In the genomic region with DNA sequence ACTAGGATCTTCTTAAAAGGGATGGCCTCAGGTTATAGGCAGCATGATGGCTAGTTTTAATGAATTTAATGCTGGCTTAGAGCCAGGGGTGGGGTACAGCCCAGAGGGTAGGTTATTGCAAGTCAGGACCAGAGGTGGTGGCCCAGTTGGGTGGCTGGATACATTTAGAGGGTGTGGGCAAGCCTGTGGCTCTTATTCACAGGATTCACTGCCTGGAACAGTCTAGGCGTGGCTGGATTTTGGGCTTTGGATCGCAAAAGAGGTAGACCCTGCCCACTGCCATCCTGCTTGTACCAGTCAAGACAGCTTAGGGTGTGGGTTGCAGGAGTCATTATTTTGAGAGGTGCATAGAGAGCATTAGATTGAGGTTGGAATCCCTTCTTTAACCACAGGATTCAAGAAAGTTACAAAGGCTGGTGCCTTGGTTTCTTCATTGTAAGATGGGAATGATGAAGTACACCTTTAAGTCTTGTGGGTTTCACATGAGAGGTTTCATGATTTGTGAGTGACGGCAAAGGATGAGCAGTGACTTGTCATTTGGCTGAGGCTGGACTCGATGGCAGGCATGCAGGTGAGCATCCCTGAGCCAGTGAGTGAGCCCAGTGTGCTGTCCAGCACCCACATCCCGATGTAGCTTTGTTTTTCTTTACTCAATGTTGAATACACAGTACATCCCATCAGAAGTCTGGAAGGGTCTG, we compare ENCODE assay signal across 14 cellular contexts.
DNase-seq lines count a peak whose midpoint lies in the region; ATAC-seq, FAIRE-seq and TF ChIP-seq lines count a peak whose summit lies in the region.
"Had no signal": no experiment of that assay in that cellular context is flagged by ENCODE, and none has a peak within 500 bp of the region (broad histone marks: within the 10 kb centered on the region; RNA-seq: fewer than 3 reads in every experiment).

No MANE protein-coding gene starts in this region.

- 88% methylated on average over 5 of the region's 5 CpGs for WGBS in A549 (ENCODE audit: missing lambda C conversion rate)

- no peak overlapping the region for H3K4me3 Mint-ChIP-seq in chondrocyte (ENCODE audit: unreplicated experiment)
- no peak overlapping the region for H3K4me3 Mint-ChIP-seq in HFFc6

- no peak for FAIRE-seq in A549 (lab: Jason Lieb, UNC)
- peak; percentile 88 for FAIRE-seq in GM19239 (lab: Jason Lieb, UNC)

- H3K9me3 ChIP-seq in A549 (no peaks in the 10 kb centered on the region), Karpas-422 (ENCODE audit: low read length) (no peaks in the 10 kb centered on the region)
- H3K9me3 ChIP-seq: BE2C had no signal

- TF ChIP-seq CTCF in A549 (IDR thresholded peaks at IDR 0.05) (no peak), chondrocyte (IDR thresholded peaks at IDR 0.05) (no peak), HFFc6 (IDR thresholded peaks at IDR 0.05) (no peak)

- H4K20me1 ChIP-seq in Karpas-422 (ENCODE audit: insufficient read depth, low read depth, low read length) = no peaks in the 10 kb centered on the region

- POLR2A ChIA-PET in A549 (lab: Yijun Ruan, JAX) = interaction anchor here (1.7 kb wide), 2 partner anchors 8 to 11 kb away, joined by 8 to 10 read pairs; no protein-coding TSS in a partner anchor

- no peak overlapping the region for H2AFZ ChIP-seq in Karpas-422 (ENCODE audit: low read length)

- H3K79me2 ChIP-seq in Karpas-422 (ENCODE audit: low read length) = no peaks in the 10 kb centered on the region

- H3K27ac ChIP-seq in A549 (peak overlapping the region; percentile 81 to 97), Karpas-422 (ENCODE audit: low read length) (no peak overlapping the region)

- no peaks in the 10 kb centered on the region for H3K27me3 Mint-ChIP-seq in chondrocyte (ENCODE audit: low read depth)
- H3K27me3 Mint-ChIP-seq in HFFc6 (ENCODE audit: insufficient read depth) = peaks cover 18% of the 10 kb centered on the region

- peak overlapping the region; percentile 18; the same call in 1 of the 3 replicates for H3K4me3 ChIP-seq in A549
- H3K4me3 ChIP-seq in Karpas-422 (ENCODE audit: low read length) = no peak overlapping the region

- no peak for TF ChIP-seq EP300 in A549 (IDR thresholded peaks at IDR 0.05)

- H3K36me3 Mint-ChIP-seq in chondrocyte (ENCODE audit: low read depth) = no peaks in the 10 kb centered on the region
- H3K36me3 Mint-ChIP-seq in HFFc6 (ENCODE audit: low read depth) = no peaks in the 10 kb centered on the region

- no peaks in the 10 kb centered on the region for H3K9me3 Mint-ChIP-seq in chondrocyte (ENCODE audit: low read depth)
- no peaks in the 10 kb centered on the region for H3K9me3 Mint-ChIP-seq in HFFc6

- no peak for TF ChIP-seq POLR2A in A549 (IDR thresholded peaks at IDR 0.05; ENCODE audit: low read length)

- no peak for ATAC-seq in A549
- ATAC-seq in HG02610 (IDR thresholded peaks at IDR 0.05; ENCODE audit: unreplicated experiment) = no peak

- no peaks in the 10 kb centered on the region for H3K36me3 ChIP-seq in Karpas-422 (ENCODE audit: insufficient read depth, low read length)
- H3K36me3 ChIP-seq: BE2C had no signal

- H3K4me2 ChIP-seq in A549 = peak overlapping the region; percentile 86
- H3K4me2 ChIP-seq in Karpas-422 (ENCODE audit: low read depth, low read length, poor library complexity, severe bottlenecking) = no peak overlapping the region

- H3K9me2 ChIP-seq in Karpas-422 (replicated peaks; ENCODE audit: insufficient read depth, low read length) = no peaks in the 10 kb centered on the region

- H3K27me3 ChIP-seq in Karpas-422 (ENCODE audit: low read length) = no peaks in the 10 kb centered on the region
- H3K27me3 ChIP-seq: BE2C had no signal

- no peak overlapping the region for H3K9ac ChIP-seq in Karpas-422 (ENCODE audit: low read length)

- peak overlapping the region; percentile 94 for H3K27ac Mint-ChIP-seq in chondrocyte (ENCODE audit: unreplicated experiment)
- H3K27ac Mint-ChIP-seq in HFFc6 = no peak overlapping the region

- no peak for TF ChIP-seq RAD21 in A549 (conservative IDR thresholded peaks at IDR 0.05 in 1 of 2, IDR thresholded peaks at IDR 0.05 in 1 of 2)

- DNase-seq in A549 (ENCODE audit: low read depth in 1 of 2, low spot score in 1 of 2) (no peak), GM19239 (ENCODE audit: insufficient read length, low spot score) (no peak), chondrocyte (ENCODE audit: low spot score) (peak; percentile 48), renal cortical epithelial cell (ENCODE audit: low read depth) (peak; percentile 30), HFFc6 (no peak), Karpas-422 (no peak), NOMO-1 treated with DMSO at 0.1 percent for 48 hours (lab: John Stamatoyannopoulos, UW; ENCODE audit: unreplicated experiment) (no peak)
- DNase-seq: activated CD4-positive, alpha-beta T cell treated with anti-CD3 and anti-CD28 coated beads, Interleukin-2, amount 50 U/mL, for 1 hour; activated gamma-delta T cell treated with Interleukin-2 at 50 U/mL for 16 hours; BE2C; DND-41; NCI-H1105; NCI-H446 treated with DMSO at 0.1 percent for 48 hours had no signal

- CTCF ChIA-PET in A549 (lab: Yijun Ruan, JAX) = interaction anchor here (0.9 to 14.5 kb wide), 12 partner anchors 10 to 296 kb away, joined by 3 to 140 read pairs (median 6); partner anchors contain the start of gene KSR1

- H3K4me1 ChIP-seq in A549 (peaks cover 84% of the 10 kb centered on the region), Karpas-422 (ENCODE audit: low read length) (peaks cover 8% of the 10 kb centered on the region)
- H3K4me1 ChIP-seq: BE2C had no signal

- peaks cover 63% of the 10 kb centered on the region for H3K4me1 Mint-ChIP-seq in chondrocyte (ENCODE audit: low read depth)
- H3K4me1 Mint-ChIP-seq in HFFc6 (ENCODE audit: low read depth) = peaks cover 20% of the 10 kb centered on the region

TF ChIP-seq in A549, 52 proteins besides CTCF, POLR2A, EP300 and RAD21:
- TF ChIP-seq PHF8 (IDR thresholded peaks at IDR 0.05; ENCODE audit: borderline replicate concordance, low read depth) = no peak

Comparison
In these comparisons a context has a peak if more than half of its experiments do, and no peak if none do; other contexts are left out.
1. DNase-seq: peak in chondrocyte (single experiment) and renal cortical epithelial cell (single experiment); none in A549 (0 of 2), GM19239 (single experiment), HFFc6 (single experiment), Karpas-422 (single experiment) and NOMO-1 treated with DMSO at 0.1 percent for 48 hours (single experiment).